Comparison of ENCODE assay signal across 8 cellular contexts in the genomic region with DNA sequence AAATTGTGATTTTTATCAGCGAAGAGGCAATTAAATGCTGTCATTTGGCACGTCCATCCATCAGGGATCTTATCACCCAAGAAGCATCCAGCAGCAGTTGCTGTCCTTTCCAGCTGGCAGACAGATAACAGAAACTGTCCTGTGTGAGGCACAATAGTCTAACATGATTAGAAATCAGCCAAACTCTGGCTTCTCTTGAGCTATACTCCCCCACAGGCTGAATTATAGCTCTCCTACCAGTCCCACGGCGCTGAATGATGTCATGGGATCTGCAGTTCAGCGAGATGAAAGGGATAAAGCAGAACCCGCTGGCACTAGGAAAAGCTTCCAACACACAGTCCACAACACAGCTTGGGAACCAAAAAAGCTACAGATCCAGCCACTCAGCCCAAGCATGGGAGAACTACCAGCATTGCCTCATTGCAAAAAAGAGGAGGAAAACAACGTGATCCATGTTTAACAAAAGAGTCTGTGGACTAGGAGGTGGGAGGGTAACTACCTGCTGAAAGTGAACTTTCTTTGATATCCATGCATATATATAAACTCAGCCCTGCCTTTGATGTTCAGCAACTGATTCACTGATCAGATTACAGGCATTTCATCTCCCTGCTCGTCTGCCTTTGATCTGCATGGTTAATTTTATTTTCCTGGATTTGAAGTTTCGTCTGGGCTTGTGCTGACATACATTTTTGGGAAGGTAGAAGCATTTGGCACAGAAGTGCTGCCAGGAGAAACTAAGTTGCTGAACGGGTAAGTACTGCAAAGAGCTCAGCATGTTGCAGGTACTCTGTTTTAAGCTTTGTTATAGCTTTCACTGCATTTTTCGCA. TPM values are rescaled to one million over a fixed set of nuclear protein-coding genes. Genes with fewer than 3 reads are reported as not detected.
DNase-seq lines count a peak whose midpoint lies in the region; ATAC-seq and TF ChIP-seq lines count a peak whose summit lies in the region.

A gene with protein sequence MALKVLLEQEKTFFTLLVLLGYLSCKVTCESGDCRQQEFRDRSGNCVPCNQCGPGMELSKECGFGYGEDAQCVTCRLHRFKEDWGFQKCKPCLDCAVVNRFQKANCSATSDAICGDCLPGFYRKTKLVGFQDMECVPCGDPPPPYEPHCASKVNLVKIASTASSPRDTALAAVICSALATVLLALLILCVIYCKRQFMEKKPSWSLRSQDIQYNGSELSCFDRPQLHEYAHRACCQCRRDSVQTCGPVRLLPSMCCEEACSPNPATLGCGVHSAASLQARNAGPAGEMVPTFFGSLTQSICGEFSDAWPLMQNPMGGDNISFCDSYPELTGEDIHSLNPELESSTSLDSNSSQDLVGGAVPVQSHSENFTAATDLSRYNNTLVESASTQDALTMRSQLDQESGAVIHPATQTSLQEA (plus strand): TSS at position 314 of the 828 bp plus-strand sequence. CDS start 19,772 bp downstream, outside the sequence.

- H3K4me3 ChIP-seq in gastroesophageal sphincter (peak within 1 kb of the TSS; percentile 12 to 29), psoas muscle (peak within 1 kb of the TSS; percentile 36)

- TF ChIP-seq CTCF in gastroesophageal sphincter (IDR thresholded peaks at IDR 0.05) = no peak
- TF ChIP-seq CTCF in psoas muscle (IDR thresholded peaks at IDR 0.05) = no peak

- no peak for TF ChIP-seq POLR2A in gastroesophageal sphincter (IDR thresholded peaks at IDR 0.05)

- intact Hi-C loops in psoas muscle (cut with DNase I) = loop anchor here (5.0 to 10.0 kb wide), 2 partner anchors 103 to 304 kb away; no protein-coding TSS in a partner anchor

- no peaks in the 10 kb centered on the region for H3K9me3 ChIP-seq in gastroesophageal sphincter
- no peaks in the 10 kb centered on the region for H3K9me3 ChIP-seq in psoas muscle

- peak within 1 kb of the TSS in 3 of 4 donors; percentile 33 to 65 (median 55) for H3K27ac ChIP-seq in gastroesophageal sphincter
- H3K27ac ChIP-seq in psoas muscle = peak within 1 kb of the TSS; percentile 39

- ATAC-seq in gastroesophageal sphincter (peak; percentile 50), psoas muscle (peak; percentile 49 to 78 (median 72)), GM21447 (IDR thresholded peaks at IDR 0.05; ENCODE audit: unreplicated experiment) (no peak)

- H3K4me1 ChIP-seq in gastroesophageal sphincter = peaks cover 0 to 20% (median 0%) of the 10 kb centered on the region in 3 donors
- H3K4me1 ChIP-seq in psoas muscle = peaks cover 8% of the 10 kb centered on the region

- H3K36me3 ChIP-seq in gastroesophageal sphincter = no peaks in the 10 kb centered on the region
- H3K36me3 ChIP-seq in psoas muscle (ENCODE audit: insufficient read depth in 1 of 2, low read depth in 1 of 2) = no peaks in the 10 kb centered on the region

- peaks cover 5% of the 10 kb centered on the region for H3K27me3 ChIP-seq in gastroesophageal sphincter
- H3K27me3 ChIP-seq in psoas muscle (ENCODE audit: insufficient read depth in 3 of 3, low read length in 2 of 3) = no peaks in the 10 kb centered on the region

- no peak for TF ChIP-seq EP300 in gastroesophageal sphincter (IDR thresholded peaks at IDR 0.05)

- DNase-seq in GM03348 (ENCODE audit: low spot score) (peak; percentile 52), SHP77 (lab: John Stamatoyannopoulos, UW) (peak; percentile 75 to 78), psoas muscle (peak in 1 of 2 donors; percentile 29), NCI-H2029 treated with DMSO at 0.1 percent for 48 hours (lab: John Stamatoyannopoulos, UW) (no peak)
- DNase-seq in effector CD8-positive, alpha-beta T cell (lab: John Stamatoyannopoulos, UW) = no peak
- DNase-seq in stimulated activated CD4-positive, alpha-beta T cell treated with anti-CD3 and anti-CD28 coated beads, Interleukin-2, amount 100 ng/mL, for 48 hours = no peak

- 11 to 26% methylated on average over 8 to 11 of the region's 11 CpGs for WGBS in gastroesophageal sphincter (ENCODE audit: low coverage in 1 of 2), 2 donors
- 10 to 14% (median 12%) methylated on average over 11 of the region's 11 CpGs for WGBS in psoas muscle, 3 donors

RNA-seq across cellular contexts. Expression of the gene that starts here (rescaled TPM):
- total RNA-seq in gastroesophageal sphincter (10 to 100 TPM in 2 of 4 donors, 1 to 10 TPM in 2; 4.1 to 14.7 (median 8.2) TPM), psoas muscle (1 to 10 TPM in 2 of 4 donors, under 1 TPM in 2; 0.38 to 2.0 (median 1.1) TPM)
- under 1 TPM; 0.35 to 0.55 (median 0.41) TPM for polyA plus RNA-seq in psoas muscle

Comparison
In these comparisons a context has a peak if more than half of its experiments do, and no peak if none do; other contexts are left out.
1. DNase-seq: peak in GM03348 (single experiment) and SHP77 (2 of 2); none in effector CD8-positive, alpha-beta T cell (single experiment), NCI-H2029 treated with DMSO at 0.1 percent for 48 hours (single experiment) and stimulated activated CD4-positive, alpha-beta T cell treated with anti-CD3 and anti-CD28 coated beads, Interleukin-2, amount 100 ng/mL, for 48 hours (0 of 2).